Comparison of ENCODE assay signal across 20 cellular contexts in genomic region chr17:77890771-77891170, GRCh38.
A peak's percentile ranks its signal among the peaks of the same experiment; 100 is the strongest.
DNase-seq lines count a peak whose midpoint lies in the region; ATAC-seq, FAIRE-seq and TF ChIP-seq lines count a peak whose summit lies in the region.
"Had no signal": no experiment of that assay in that cellular context is flagged by ENCODE, and none has a peak within 500 bp of the region (broad histone marks: within the 10 kb centered on the region; RNA-seq: fewer than 3 reads in every experiment).

No MANE protein-coding gene starts in this region.

- H3K36me3 Mint-ChIP-seq in activated T-cell treated with anti-CD3 and anti-CD28 coated beads, Interleukin-2, amount 50 U/mL, for 72 hours (ENCODE audit: insufficient read depth in 2 of 2), result no peaks in the 10 kb centered on the region

- H3K9me3 ChIP-seq in Peyer's patch (no peaks in the 10 kb centered on the region), kidney (ENCODE audit: control insufficient read depth in 1 of 2, low read length in 2 of 2) (no peaks in the 10 kb centered on the region), sigmoid colon (no peaks in the 10 kb centered on the region)
- H3K9me3 ChIP-seq: BE2C, Caco-2 had no signal

- no peak for ATAC-seq in activated T-cell treated with anti-CD3 and anti-CD28 coated beads, Interleukin-2, amount 50 U/mL, for 72 hours (replicated peaks in 1 of 2)

- peaks cover 50% of the 10 kb centered on the region for H3K4me1 Mint-ChIP-seq in activated T-cell treated with anti-CD3 and anti-CD28 coated beads, Interleukin-2, amount 50 U/mL, for 72 hours (ENCODE audit: low read depth)

- no peak overlapping the region for H3K27ac ChIP-seq in Peyer's patch
- no peak overlapping the region for H3K27ac ChIP-seq in kidney (ENCODE audit: low read depth in 2 of 2, low read length in 2 of 2)
- no peak overlapping the region for H3K27ac ChIP-seq in sigmoid colon
- H3K27ac ChIP-seq in caudate nucleus (ENCODE audit: low read depth, low read length), result no peak overlapping the region
- H3K27ac ChIP-seq: C4-2B had no signal

- intact Hi-C loops in kidney (cut with DNase I) (no loop called here), sigmoid colon (cut with DNase I) (no loop called here)

- no peaks in the 10 kb centered on the region for H3K36me3 ChIP-seq in Peyer's patch
- no peaks in the 10 kb centered on the region for H3K36me3 ChIP-seq in kidney (ENCODE audit: control insufficient read depth in 1 of 2, insufficient read depth in 2 of 2, low read length in 2 of 2)
- no peaks in the 10 kb centered on the region for H3K36me3 ChIP-seq in sigmoid colon
- H3K36me3 ChIP-seq: BE2C had no signal

- no peak overlapping the region for H3K27ac Mint-ChIP-seq in activated T-cell treated with anti-CD3 and anti-CD28 coated beads, Interleukin-2, amount 50 U/mL, for 72 hours
- H3K27ac Mint-ChIP-seq: CD4-positive, alpha-beta T cell had no signal

- no peak for TF ChIP-seq POLR2A in Peyer's patch (IDR thresholded peaks at IDR 0.05)
- TF ChIP-seq POLR2A in sigmoid colon (IDR thresholded peaks at IDR 0.05), result no peak

- H3K4me3 Mint-ChIP-seq in activated T-cell treated with anti-CD3 and anti-CD28 coated beads, Interleukin-2, amount 50 U/mL, for 72 hours, result no peak overlapping the region
- H3K4me3 Mint-ChIP-seq: CD4-positive, alpha-beta T cell; H9 had no signal

- H3K4me3 ChIP-seq in Peyer's patch (no peak overlapping the region), kidney (ENCODE audit: low read length in 2 of 2) (no peak overlapping the region), sigmoid colon (no peak overlapping the region)

- H3K4me1 ChIP-seq in Peyer's patch (peaks cover 0 to 5% (median 0%) of the 10 kb centered on the region in 4 donors), kidney (ENCODE audit: control insufficient read depth in 1 of 2, insufficient read depth in 1 of 2, low read depth in 1 of 2, low read length in 2 of 2) (peaks cover 3 to 7% of the 10 kb centered on the region in 2 donors), sigmoid colon (peaks cover 5 to 14% (median 6%) of the 10 kb centered on the region in 4 donors)

- no peaks in the 10 kb centered on the region for H3K9me3 Mint-ChIP-seq in activated T-cell treated with anti-CD3 and anti-CD28 coated beads, Interleukin-2, amount 50 U/mL, for 72 hours
- H3K9me3 Mint-ChIP-seq: CD4-positive, alpha-beta T cell; H9 had no signal

- 77 to 91% methylated on average over 3 of the region's 3 CpGs for WGBS in sigmoid colon, 2 donors

- TF ChIP-seq CTCF in Peyer's patch (IDR thresholded peaks at IDR 0.05) (no peak), kidney (IDR thresholded peaks at IDR 0.05; ENCODE audit: borderline replicate concordance, extremely low read depth, insufficient read depth) (no peak), sigmoid colon (IDR thresholded peaks at IDR 0.05) (no peak)

- peaks cover 24% of the 10 kb centered on the region for H3K27me3 Mint-ChIP-seq in activated T-cell treated with anti-CD3 and anti-CD28 coated beads, Interleukin-2, amount 50 U/mL, for 72 hours (ENCODE audit: low read depth)
- H3K27me3 Mint-ChIP-seq: CD4-positive, alpha-beta T cell had no signal

- no peak for FAIRE-seq in kidney (lab: Jason Lieb, UNC)
- FAIRE-seq: D721Med, H1, HTR-8/SVneo had no signal

- peak; percentile 14 for DNase-seq in activated T-cell treated with anti-CD3 and anti-CD28 coated beads, Interleukin-2, amount 50 U/mL, for 1 hour
- DNase-seq in activated T-cell treated with anti-CD3 and anti-CD28 coated beads, Interleukin-2, amount 50 U/mL, for 72 hours, result no peak
- DNase-seq in Peyer's patch, result peak in 2 of 3 donors; percentile 16 to 30
- peak; percentile 39 for DNase-seq in kidney
- DNase-seq in sigmoid colon, result peak; percentile 42
- no peak for DNase-seq in caudate nucleus (lab: John Stamatoyannopoulos, UW)
- DNase-seq in AG20443 (ENCODE audit: low spot score), result no peak
- no peak for DNase-seq in DMS153 treated with DMSO at 0.1 percent for 48 hours (lab: John Stamatoyannopoulos, UW; ENCODE audit: unreplicated experiment)
- DNase-seq: 8988T, BE2C, DMS79, GDM1, IMR-90 had no signal

- TF ChIP-seq EP300 in sigmoid colon (IDR thresholded peaks at IDR 0.05), result no peak

- H3K27me3 ChIP-seq in Peyer's patch (no peaks in the 10 kb centered on the region), sigmoid colon (no peaks in the 10 kb centered on the region)
- H3K27me3 ChIP-seq: BE2C had no signal

- H3K9ac ChIP-seq in kidney (ENCODE audit: low read length in 2 of 2), result no peak overlapping the region

Comparison
In these comparisons a context has a peak if more than half of its experiments do, and no peak if none do; other contexts are left out.
1. DNase-seq: peak in activated T-cell treated with anti-CD3 and anti-CD28 coated beads, Interleukin-2, amount 50 U/mL, for 1 hour (single experiment), Peyer's patch (2 of 3), kidney (single experiment) and sigmoid colon (single experiment); none in activated T-cell treated with anti-CD3 and anti-CD28 coated beads, Interleukin-2, amount 50 U/mL, for 72 hours (0 of 2), caudate nucleus (0 of 61), AG20443 (single experiment) and DMS153 treated with DMSO at 0.1 percent for 48 hours (single experiment).